Comparison of ENCODE assay signal across 1 cellular context in genomic region chr12:108612788-108613282, GRCh38.
A peak's percentile ranks its signal among the peaks of the same experiment; 100 is the strongest.
TF ChIP-seq lines count a peak whose summit lies in the region.

No MANE protein-coding gene starts in this region.

TF ChIP-seq in H1, 55 proteins besides CTCF, POLR2A, EP300 and RAD21:
- TF ChIP-seq TBP (IDR thresholded peaks at IDR 0.05; ENCODE audit: low read depth, low read length): no peak
- no peak for TF ChIP-seq SAP30 (IDR thresholded peaks at IDR 0.05; ENCODE audit: insufficient read depth, insufficient replicate concordance, low read length)
- peak; percentile 19; the same call in 1 of the 2 replicates for TF ChIP-seq MAX (IDR thresholded peaks at IDR 0.05)
- peak; percentile 26; the same call in 1 of the 2 replicates for TF ChIP-seq RFX5 (IDR thresholded peaks at IDR 0.05; ENCODE audit: borderline replicate concordance, low read depth, low read length)
- peak; percentile 69; the same call in 1 of the 2 replicates for TF ChIP-seq KDM1A (IDR thresholded peaks at IDR 0.05; ENCODE audit: borderline replicate concordance, low read length)
- no peak for TF ChIP-seq CHD7 (IDR thresholded peaks at IDR 0.05; ENCODE audit: insufficient replicate concordance, low read length)
- no peak for TF ChIP-seq CEBPB (IDR thresholded peaks at IDR 0.05; ENCODE audit: low read depth, low read length)
- TF ChIP-seq GTF2F1 (IDR thresholded peaks at IDR 0.05; ENCODE audit: borderline replicate concordance, low read depth, low read length): no peak
- TF ChIP-seq SIX5 (IDR thresholded peaks at IDR 0.05; ENCODE audit: low read depth, low read length): no peak
- TF ChIP-seq YY1 (IDR thresholded peaks at IDR 0.05; ENCODE audit: low read depth, low read length): 0 out of 2 replicates have a peak, but pooled peaks have one; percentile 47
- no peak for TF ChIP-seq ATF3 (IDR thresholded peaks at IDR 0.05; ENCODE audit: insufficient read depth, low read depth, low read length)
- TF ChIP-seq JUN (IDR thresholded peaks at IDR 0.05; ENCODE audit: low read depth, low read length): no peak
- TF ChIP-seq KDM4A (IDR thresholded peaks at IDR 0.05; ENCODE audit: low read depth, low read length, severe bottlenecking): no peak
- TF ChIP-seq CBX5 (IDR thresholded peaks at IDR 0.05; ENCODE audit: low read depth, low read length): no peak
- no peak for TF ChIP-seq HDAC2 (IDR thresholded peaks at IDR 0.05; ENCODE audit: borderline replicate concordance in 1 of 2, low read depth in 2 of 2, low read length in 2 of 2)
- TF ChIP-seq BRCA1 (IDR thresholded peaks at IDR 0.05; ENCODE audit: low read depth, low read length): no peak
- TF ChIP-seq CHD1 (IDR thresholded peaks at IDR 0.05; ENCODE audit: low read depth, low read length): no peak
- TF ChIP-seq NRF1 (IDR thresholded peaks at IDR 0.05; ENCODE audit: low read depth, low read length): no peak
- TF ChIP-seq CHD2 (IDR thresholded peaks at IDR 0.05; ENCODE audit: low read length): no peak
- TF ChIP-seq E2F6 (IDR thresholded peaks at IDR 0.05): no peak
- no peak for TF ChIP-seq MAFK (IDR thresholded peaks at IDR 0.05; ENCODE audit: low read depth, low read length)
- TF ChIP-seq SRF (IDR thresholded peaks at IDR 0.05; ENCODE audit: low read depth, low read length): no peak
- no peak for TF ChIP-seq POLR2AphosphoS5 (IDR thresholded peaks at IDR 0.05; ENCODE audit: low read depth, low read length)
- TF ChIP-seq KDM5A (IDR thresholded peaks at IDR 0.05; ENCODE audit: low read length): no peak
- TF ChIP-seq SP4 (IDR thresholded peaks at IDR 0.05; ENCODE audit: low read length): no peak
- TF ChIP-seq SP1 (IDR thresholded peaks at IDR 0.05; ENCODE audit: low read depth, low read length): peak; percentile 89
- no peak for TF ChIP-seq TCF12 (IDR thresholded peaks at IDR 0.05; ENCODE audit: low read depth, low read length)
- no peak for TF ChIP-seq SUZ12 (IDR thresholded peaks at IDR 0.05; ENCODE audit: low read length)
- TF ChIP-seq TAF7 (optimal IDR thresholded peaks at IDR 0.05; ENCODE audit: borderline replicate concordance, low read depth, low read length): no peak
- TF ChIP-seq ASH2L (IDR thresholded peaks at IDR 0.05; ENCODE audit: low read length): no peak
- TF ChIP-seq BACH1 (IDR thresholded peaks at IDR 0.05; ENCODE audit: low read length): no peak
- TF ChIP-seq TEAD4 (IDR thresholded peaks at IDR 0.05; ENCODE audit: low read depth, low read length): peak; percentile 38; the same call in 1 of the 2 replicates
- no peak for TF ChIP-seq USF2 (IDR thresholded peaks at IDR 0.05; ENCODE audit: low read length)
TF ChIP-seq in H1: peak in this region for 6.
